1 cellular context compared by ENCODE assay signal in the genomic region with DNA sequence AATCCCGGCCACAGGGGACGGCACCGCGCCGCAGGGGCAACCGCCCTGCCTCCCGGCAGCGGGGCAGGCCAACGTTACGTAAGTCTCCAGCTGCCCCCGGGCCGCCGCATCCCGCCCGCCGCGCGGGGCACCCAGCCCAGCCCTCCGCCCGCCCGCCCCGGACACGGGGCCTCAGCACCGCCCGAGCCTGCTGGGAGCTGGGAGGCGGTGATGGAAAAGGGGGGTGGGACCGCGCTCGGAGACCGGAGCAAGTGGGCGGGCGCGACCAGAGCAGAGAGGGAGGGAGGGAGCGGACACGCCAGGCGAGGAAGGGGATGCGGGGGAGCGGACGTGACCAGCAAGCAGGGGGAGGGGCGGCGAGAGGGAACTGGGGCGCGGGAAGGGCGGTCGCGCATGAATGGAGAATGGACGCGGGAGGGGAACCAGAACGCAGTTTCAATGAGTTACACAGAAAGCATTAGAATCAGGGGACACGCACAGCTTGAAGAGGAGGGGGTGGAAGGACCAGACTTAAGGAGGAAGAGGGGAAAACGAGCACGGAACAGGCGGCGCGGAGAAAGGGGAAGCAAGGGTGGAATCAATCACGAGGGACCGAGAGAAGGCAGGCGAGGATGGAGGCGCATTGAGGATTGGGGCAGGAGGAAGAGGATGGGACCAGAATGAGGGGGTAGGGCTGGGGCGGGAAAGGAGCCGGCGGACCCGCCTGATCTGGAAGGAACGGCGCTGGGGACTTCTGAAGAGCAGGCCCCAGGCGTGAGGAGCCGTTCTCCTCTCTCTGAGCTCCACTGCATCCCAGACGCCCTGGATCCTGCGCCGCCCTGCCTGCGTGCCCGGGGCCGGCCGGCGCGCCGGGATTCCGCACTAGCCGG.
TF ChIP-seq lines count a peak whose summit lies in the region.

No MANE protein-coding gene starts in this region.

TF ChIP-seq in GM12878, 131 proteins besides CTCF, POLR2A, EP300 and RAD21 (continued from another document):
- TF ChIP-seq, protein P1, sequence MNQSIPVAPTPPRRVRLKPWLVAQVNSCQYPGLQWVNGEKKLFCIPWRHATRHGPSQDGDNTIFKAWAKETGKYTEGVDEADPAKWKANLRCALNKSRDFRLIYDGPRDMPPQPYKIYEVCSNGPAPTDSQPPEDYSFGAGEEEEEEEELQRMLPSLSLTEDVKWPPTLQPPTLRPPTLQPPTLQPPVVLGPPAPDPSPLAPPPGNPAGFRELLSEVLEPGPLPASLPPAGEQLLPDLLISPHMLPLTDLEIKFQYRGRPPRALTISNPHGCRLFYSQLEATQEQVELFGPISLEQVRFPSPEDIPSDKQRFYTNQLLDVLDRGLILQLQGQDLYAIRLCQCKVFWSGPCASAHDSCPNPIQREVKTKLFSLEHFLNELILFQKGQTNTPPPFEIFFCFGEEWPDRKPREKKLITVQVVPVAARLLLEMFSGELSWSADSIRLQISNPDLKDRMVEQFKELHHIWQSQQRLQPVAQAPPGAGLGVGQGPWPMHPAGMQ (IDR thresholded peaks at IDR 0.05; ENCODE audit: borderline replicate concordance): peak; percentile 62; the same call in 1 of the 2 replicates
- TF ChIP-seq, protein P2, sequence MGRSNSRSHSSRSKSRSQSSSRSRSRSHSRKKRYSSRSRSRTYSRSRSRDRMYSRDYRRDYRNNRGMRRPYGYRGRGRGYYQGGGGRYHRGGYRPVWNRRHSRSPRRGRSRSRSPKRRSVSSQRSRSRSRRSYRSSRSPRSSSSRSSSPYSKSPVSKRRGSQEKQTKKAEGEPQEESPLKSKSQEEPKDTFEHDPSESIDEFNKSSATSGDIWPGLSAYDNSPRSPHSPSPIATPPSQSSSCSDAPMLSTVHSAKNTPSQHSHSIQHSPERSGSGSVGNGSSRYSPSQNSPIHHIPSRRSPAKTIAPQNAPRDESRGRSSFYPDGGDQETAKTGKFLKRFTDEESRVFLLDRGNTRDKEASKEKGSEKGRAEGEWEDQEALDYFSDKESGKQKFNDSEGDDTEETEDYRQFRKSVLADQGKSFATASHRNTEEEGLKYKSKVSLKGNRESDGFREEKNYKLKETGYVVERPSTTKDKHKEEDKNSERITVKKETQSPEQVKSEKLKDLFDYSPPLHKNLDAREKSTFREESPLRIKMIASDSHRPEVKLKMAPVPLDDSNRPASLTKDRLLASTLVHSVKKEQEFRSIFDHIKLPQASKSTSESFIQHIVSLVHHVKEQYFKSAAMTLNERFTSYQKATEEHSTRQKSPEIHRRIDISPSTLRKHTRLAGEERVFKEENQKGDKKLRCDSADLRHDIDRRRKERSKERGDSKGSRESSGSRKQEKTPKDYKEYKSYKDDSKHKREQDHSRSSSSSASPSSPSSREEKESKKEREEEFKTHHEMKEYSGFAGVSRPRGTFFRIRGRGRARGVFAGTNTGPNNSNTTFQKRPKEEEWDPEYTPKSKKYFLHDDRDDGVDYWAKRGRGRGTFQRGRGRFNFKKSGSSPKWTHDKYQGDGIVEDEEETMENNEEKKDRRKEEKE (IDR thresholded peaks at IDR 0.05): 0 out of 2 replicates have a peak, but pooled peaks have one; percentile 27
- TF ChIP-seq CEBPB (IDR thresholded peaks at IDR 0.05; ENCODE audit: borderline replicate concordance in 1 of 2, low read depth in 2 of 2, low read length in 2 of 2) (no peak), YBX1 (IDR thresholded peaks at IDR 0.05) (peak; percentile 46; the same call in 1 of the 2 replicates), CREB1 (IDR thresholded peaks at IDR 0.05; ENCODE audit: low read depth) (no peak), NR2C2 (IDR thresholded peaks at IDR 0.05; ENCODE audit: borderline replicate concordance, control insufficient read depth, insufficient read length, low read depth) (no peak), NFYA (IDR thresholded peaks at IDR 0.05; ENCODE audit: borderline replicate concordance, low read depth, low read length) (no peak), ZSCAN29 (IDR thresholded peaks at IDR 0.05) (no peak), PAX8 (IDR thresholded peaks at IDR 0.05) (no peak; the same call in 1 of the 2 replicates), NR2F1 (conservative IDR thresholded peaks at IDR 0.05) (no peak; the same call in 1 of the 2 replicates), RAD51 (IDR thresholded peaks at IDR 0.05) (no peak), TCF3 (IDR thresholded peaks at IDR 0.05; ENCODE audit: borderline replicate concordance, insufficient read depth, low read depth, low read length) (no peak), KAT2A (conservative IDR thresholded peaks at IDR 0.05; ENCODE audit: control insufficient read depth, low read depth, low read length) (no peak), BACH1 (IDR thresholded peaks at IDR 0.05; ENCODE audit: borderline replicate concordance) (peak; percentile 92), RCOR1 (conservative IDR thresholded peaks at IDR 0.05; ENCODE audit: low read depth, low read length) (no peak), BHLHE40 (IDR thresholded peaks at IDR 0.05; ENCODE audit: borderline replicate concordance in 1 of 2, low read depth in 2 of 2, low read length in 1 of 2) (peak in 1 of 2 experiments; percentile 46; a peak in 2 of 4 replicates), PAX5 (IDR thresholded peaks at IDR 0.05; ENCODE audit: borderline replicate concordance, low read depth, low read length) (peak; percentile 86; the same call in 1 of the 2 replicates), YY1 (IDR thresholded peaks at IDR 0.05; ENCODE audit: low read depth, low read length) (no peak), ETV6 (conservative IDR thresholded peaks at IDR 0.05 in 1 of 2, IDR thresholded peaks at IDR 0.05 in 1 of 2; ENCODE audit: borderline replicate concordance in 1 of 2, low read depth in 1 of 2) (no peak; a peak in 1 of 4 replicates), SUPT20H (IDR thresholded peaks at IDR 0.05; ENCODE audit: borderline replicate concordance, control insufficient read depth, low read depth, low read length) (no peak), POLR2AphosphoS5 (IDR thresholded peaks at IDR 0.05; ENCODE audit: low read length) (no peak), KLF5 (IDR thresholded peaks at IDR 0.05; ENCODE audit: partially characterized antibody) (no peak), JUND (IDR thresholded peaks at IDR 0.05; ENCODE audit: low read depth, low read length) (no peak)
- TF ChIP-seq, protein P3, sequence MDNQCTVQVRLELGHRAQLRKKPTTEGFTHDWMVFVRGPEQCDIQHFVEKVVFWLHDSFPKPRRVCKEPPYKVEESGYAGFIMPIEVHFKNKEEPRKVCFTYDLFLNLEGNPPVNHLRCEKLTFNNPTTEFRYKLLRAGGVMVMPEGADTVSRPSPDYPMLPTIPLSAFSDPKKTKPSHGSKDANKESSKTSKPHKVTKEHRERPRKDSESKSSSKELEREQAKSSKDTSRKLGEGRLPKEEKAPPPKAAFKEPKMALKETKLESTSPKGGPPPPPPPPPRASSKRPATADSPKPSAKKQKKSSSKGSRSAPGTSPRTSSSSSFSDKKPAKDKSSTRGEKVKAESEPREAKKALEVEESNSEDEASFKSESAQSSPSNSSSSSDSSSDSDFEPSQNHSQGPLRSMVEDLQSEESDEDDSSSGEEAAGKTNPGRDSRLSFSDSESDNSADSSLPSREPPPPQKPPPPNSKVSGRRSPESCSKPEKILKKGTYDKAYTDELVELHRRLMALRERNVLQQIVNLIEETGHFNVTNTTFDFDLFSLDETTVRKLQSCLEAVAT (IDR thresholded peaks at IDR 0.05): peak; percentile 99
- TF ChIP-seq, protein P4, sequence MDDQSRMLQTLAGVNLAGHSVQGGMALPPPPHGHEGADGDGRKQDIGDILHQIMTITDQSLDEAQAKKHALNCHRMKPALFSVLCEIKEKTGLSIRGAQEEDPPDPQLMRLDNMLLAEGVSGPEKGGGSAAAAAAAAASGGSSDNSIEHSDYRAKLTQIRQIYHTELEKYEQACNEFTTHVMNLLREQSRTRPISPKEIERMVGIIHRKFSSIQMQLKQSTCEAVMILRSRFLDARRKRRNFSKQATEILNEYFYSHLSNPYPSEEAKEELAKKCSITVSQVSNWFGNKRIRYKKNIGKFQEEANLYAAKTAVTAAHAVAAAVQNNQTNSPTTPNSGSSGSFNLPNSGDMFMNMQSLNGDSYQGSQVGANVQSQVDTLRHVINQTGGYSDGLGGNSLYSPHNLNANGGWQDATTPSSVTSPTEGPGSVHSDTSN (IDR thresholded peaks at IDR 0.05; ENCODE audit: insufficient replicate concordance, low read depth, low read length): no peak
- TF ChIP-seq, protein P5, sequence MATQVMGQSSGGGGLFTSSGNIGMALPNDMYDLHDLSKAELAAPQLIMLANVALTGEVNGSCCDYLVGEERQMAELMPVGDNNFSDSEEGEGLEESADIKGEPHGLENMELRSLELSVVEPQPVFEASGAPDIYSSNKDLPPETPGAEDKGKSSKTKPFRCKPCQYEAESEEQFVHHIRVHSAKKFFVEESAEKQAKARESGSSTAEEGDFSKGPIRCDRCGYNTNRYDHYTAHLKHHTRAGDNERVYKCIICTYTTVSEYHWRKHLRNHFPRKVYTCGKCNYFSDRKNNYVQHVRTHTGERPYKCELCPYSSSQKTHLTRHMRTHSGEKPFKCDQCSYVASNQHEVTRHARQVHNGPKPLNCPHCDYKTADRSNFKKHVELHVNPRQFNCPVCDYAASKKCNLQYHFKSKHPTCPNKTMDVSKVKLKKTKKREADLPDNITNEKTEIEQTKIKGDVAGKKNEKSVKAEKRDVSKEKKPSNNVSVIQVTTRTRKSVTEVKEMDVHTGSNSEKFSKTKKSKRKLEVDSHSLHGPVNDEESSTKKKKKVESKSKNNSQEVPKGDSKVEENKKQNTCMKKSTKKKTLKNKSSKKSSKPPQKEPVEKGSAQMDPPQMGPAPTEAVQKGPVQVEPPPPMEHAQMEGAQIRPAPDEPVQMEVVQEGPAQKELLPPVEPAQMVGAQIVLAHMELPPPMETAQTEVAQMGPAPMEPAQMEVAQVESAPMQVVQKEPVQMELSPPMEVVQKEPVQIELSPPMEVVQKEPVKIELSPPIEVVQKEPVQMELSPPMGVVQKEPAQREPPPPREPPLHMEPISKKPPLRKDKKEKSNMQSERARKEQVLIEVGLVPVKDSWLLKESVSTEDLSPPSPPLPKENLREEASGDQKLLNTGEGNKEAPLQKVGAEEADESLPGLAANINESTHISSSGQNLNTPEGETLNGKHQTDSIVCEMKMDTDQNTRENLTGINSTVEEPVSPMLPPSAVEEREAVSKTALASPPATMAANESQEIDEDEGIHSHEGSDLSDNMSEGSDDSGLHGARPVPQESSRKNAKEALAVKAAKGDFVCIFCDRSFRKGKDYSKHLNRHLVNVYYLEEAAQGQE (IDR thresholded peaks at IDR 0.05; ENCODE audit: low read depth, low read length): no peak
- TF ChIP-seq, protein P6, sequence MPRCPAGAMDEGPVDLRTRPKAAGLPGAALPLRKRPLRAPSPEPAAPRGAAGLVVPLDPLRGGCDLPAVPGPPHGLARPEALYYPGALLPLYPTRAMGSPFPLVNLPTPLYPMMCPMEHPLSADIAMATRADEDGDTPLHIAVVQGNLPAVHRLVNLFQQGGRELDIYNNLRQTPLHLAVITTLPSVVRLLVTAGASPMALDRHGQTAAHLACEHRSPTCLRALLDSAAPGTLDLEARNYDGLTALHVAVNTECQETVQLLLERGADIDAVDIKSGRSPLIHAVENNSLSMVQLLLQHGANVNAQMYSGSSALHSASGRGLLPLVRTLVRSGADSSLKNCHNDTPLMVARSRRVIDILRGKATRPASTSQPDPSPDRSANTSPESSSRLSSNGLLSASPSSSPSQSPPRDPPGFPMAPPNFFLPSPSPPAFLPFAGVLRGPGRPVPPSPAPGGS (IDR thresholded peaks at IDR 0.05; ENCODE audit: borderline replicate concordance, insufficient read depth, low read depth, low read length, poor library complexity, severe bottlenecking): peak; percentile 24
- TF ChIP-seq, protein P7, sequence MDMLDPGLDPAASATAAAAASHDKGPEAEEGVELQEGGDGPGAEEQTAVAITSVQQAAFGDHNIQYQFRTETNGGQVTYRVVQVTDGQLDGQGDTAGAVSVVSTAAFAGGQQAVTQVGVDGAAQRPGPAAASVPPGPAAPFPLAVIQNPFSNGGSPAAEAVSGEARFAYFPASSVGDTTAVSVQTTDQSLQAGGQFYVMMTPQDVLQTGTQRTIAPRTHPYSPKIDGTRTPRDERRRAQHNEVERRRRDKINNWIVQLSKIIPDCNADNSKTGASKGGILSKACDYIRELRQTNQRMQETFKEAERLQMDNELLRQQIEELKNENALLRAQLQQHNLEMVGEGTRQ (IDR thresholded peaks at IDR 0.05; ENCODE audit: borderline replicate concordance, low read depth, low read length): no peak
